Comparison of ENCODE assay signal across 12 cellular contexts in the genomic region with DNA sequence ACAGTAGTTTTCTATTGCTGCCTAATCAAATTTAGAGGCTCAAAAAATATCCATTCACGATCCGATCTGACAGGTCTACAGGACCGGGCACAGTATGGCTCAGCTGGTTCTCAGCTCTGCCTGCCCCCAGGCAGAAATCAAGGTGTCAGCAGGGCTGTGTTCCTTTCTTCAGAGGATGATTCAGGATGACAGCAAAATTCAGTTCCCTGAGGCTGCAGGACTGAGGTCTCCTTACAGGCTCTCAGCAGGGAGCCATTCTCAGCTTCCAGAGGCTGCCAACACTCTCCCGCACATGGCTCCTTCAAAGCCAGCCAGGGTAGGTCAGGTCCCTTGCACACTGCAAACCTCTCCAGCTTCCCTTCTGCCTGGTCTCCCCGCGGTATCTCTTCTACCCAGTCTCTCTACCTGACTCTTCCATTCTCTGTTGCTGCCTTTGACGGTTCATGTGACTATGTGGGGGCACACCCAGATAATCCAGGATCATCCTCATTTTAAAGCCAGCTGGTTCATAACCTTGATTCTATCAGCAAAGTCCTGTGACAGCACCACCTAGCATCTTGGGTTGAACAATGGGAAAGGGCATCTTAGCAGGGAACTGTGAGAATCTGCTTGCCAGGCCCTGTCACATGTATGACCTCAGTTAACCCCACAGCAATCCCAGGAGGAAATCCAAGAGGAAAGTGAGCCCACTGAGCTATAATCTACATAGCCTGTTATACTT. TPM values are rescaled to one million over a fixed set of nuclear protein-coding genes. Genes with fewer than 3 reads are reported as not detected.
DNase-seq lines count a peak whose midpoint lies in the region; ATAC-seq and TF ChIP-seq lines count a peak whose summit lies in the region.
"Had no signal": no experiment of that assay in that cellular context is flagged by ENCODE, and none has a peak within 500 bp of the region (broad histone marks: within the 10 kb centered on the region; RNA-seq: fewer than 3 reads in every experiment).

No MANE protein-coding gene starts in this region.

- CTCF ChIA-PET in MCF 10A (lab: Yijun Ruan, JAX), result interaction anchor here (0.6 kb wide), 1 partner anchor 9 kb away, joined by 3 read pairs; no protein-coding TSS in a partner anchor
- CTCF ChIA-PET in RWPE1 (lab: Yijun Ruan, JAX), result no interaction called here

- no peaks in the 10 kb centered on the region for H3K27me3 Mint-ChIP-seq in MCF 10A (ENCODE audit: insufficient read depth, unreplicated experiment)
- no peaks in the 10 kb centered on the region for H3K27me3 Mint-ChIP-seq in effector memory CD8-positive, alpha-beta T cell
- no peaks in the 10 kb centered on the region for H3K27me3 Mint-ChIP-seq in stimulated activated naive B cell treated with anti-CD40 and anti-IgM and Interleukin-4, amounts not matched to agents 10 μg/mL and 1 μg/mL and 100 μg/mL, for 72 hours

- no peak overlapping the region for H3K27ac Mint-ChIP-seq in MCF 10A (ENCODE audit: low read depth, unreplicated experiment)
- H3K27ac Mint-ChIP-seq in effector memory CD8-positive, alpha-beta T cell, result peak overlapping the region; percentile 7 to 84
- peak overlapping the region; percentile 47 for H3K27ac Mint-ChIP-seq in stimulated activated naive B cell treated with anti-CD40 and anti-IgM and Interleukin-4, amounts not matched to agents 10 μg/mL and 1 μg/mL and 100 μg/mL, for 72 hours

- H3K4me3 Mint-ChIP-seq in MCF 10A (ENCODE audit: unreplicated experiment), result no peak overlapping the region
- H3K4me3 Mint-ChIP-seq in effector memory CD8-positive, alpha-beta T cell, result no peak overlapping the region
- H3K4me3 Mint-ChIP-seq in stimulated activated naive B cell treated with anti-CD40 and anti-IgM and Interleukin-4, amounts not matched to agents 10 μg/mL and 1 μg/mL and 100 μg/mL, for 72 hours, result no peak overlapping the region

- TF ChIP-seq POLR2A in breast epithelium (IDR thresholded peaks at IDR 0.05) (no peak), prostate gland (IDR thresholded peaks at IDR 0.05) (no peak)

- POLR2A ChIA-PET in MCF 10A (lab: Yijun Ruan, JAX), result interaction anchor here (0.6 kb wide), 1 partner anchor 394 kb away, joined by 3 read pairs; no protein-coding TSS in a partner anchor
- POLR2A ChIA-PET in RWPE1 (lab: Yijun Ruan, JAX; ENCODE audit: low non-redundant PET), result no interaction called here

- no peaks in the 10 kb centered on the region for H3K36me3 ChIP-seq in breast epithelium
- H3K36me3 ChIP-seq in prostate gland, result no peaks in the 10 kb centered on the region

- H3K4me3 ChIP-seq in breast epithelium (no peak overlapping the region), prostate gland (no peak overlapping the region)
- H3K4me3 ChIP-seq: BLaER1 treated with 17β-estradiol and CSF1 and Interleukin-3, amounts not matched to agents 10 nM and 100 nM; esophagus squamous epithelium had no signal

- H3K27me3 ChIP-seq in breast epithelium (no peaks in the 10 kb centered on the region), prostate gland (replicated peaks; ENCODE audit: insufficient read depth) (no peaks in the 10 kb centered on the region)
- H3K27me3 ChIP-seq: BLaER1 treated with 17β-estradiol and CSF1 and Interleukin-3, amounts not matched to agents 10 nM and 100 nM; esophagus squamous epithelium had no signal

- WGBS in prostate gland, result 94% methylated on average over 7 of the region's 7 CpGs

- DNase-seq in MCF 10A (ENCODE audit: unreplicated experiment), result peak; percentile 76
- no peak for DNase-seq in breast epithelium (ENCODE audit: low spot score in 2 of 2)
- peak; percentile 27 for DNase-seq in RWPE1 (ENCODE audit: low spot score)
- no peak for DNase-seq in effector memory CD8-positive, alpha-beta T cell
- DNase-seq in stimulated activated naive B cell treated with anti-CD40 and anti-IgM and Interleukin-4, amounts not matched to agents 10 μg/mL and 1 μg/mL and 100 μg/mL, for 72 hours, result no peak
- no peak for DNase-seq in prostate gland (ENCODE audit: low spot score)
- no peak for DNase-seq in NAMALWA (ENCODE audit: low spot score)
- no peak for DNase-seq in GM19238 (ENCODE audit: insufficient read length, low spot score)
- DNase-seq: esophagus squamous epithelium, Karpas-422 had no signal

- TF ChIP-seq CTCF in MCF 10A (IDR thresholded peaks at IDR 0.05; ENCODE audit: unreplicated experiment) (no peak), breast epithelium (IDR thresholded peaks at IDR 0.05) (no peak), RWPE1 (conservative IDR thresholded peaks at IDR 0.05; ENCODE audit: low read depth) (no peak), prostate gland (IDR thresholded peaks at IDR 0.05) (no peak)

- H3K9me3 Mint-ChIP-seq in MCF 10A (ENCODE audit: unreplicated experiment), result no peaks in the 10 kb centered on the region
- H3K9me3 Mint-ChIP-seq in effector memory CD8-positive, alpha-beta T cell, result no peaks in the 10 kb centered on the region
- H3K9me3 Mint-ChIP-seq in stimulated activated naive B cell treated with anti-CD40 and anti-IgM and Interleukin-4, amounts not matched to agents 10 μg/mL and 1 μg/mL and 100 μg/mL, for 72 hours, result peaks cover 0 to 1% of the 10 kb centered on the region in 2 donors
- H3K9me3 Mint-ChIP-seq: activated T-cell treated with anti-CD3 and anti-CD28 coated beads, Interleukin-2, amount 50 U/mL, for 4 hours had no signal

- H3K9me3 ChIP-seq in breast epithelium (no peaks in the 10 kb centered on the region), prostate gland (no peaks in the 10 kb centered on the region)
- H3K9me3 ChIP-seq: BLaER1 treated with 17β-estradiol and CSF1 and Interleukin-3, amounts not matched to agents 10 nM and 100 nM; esophagus squamous epithelium had no signal

- peaks cover 19% of the 10 kb centered on the region for H3K36me3 Mint-ChIP-seq in MCF 10A (ENCODE audit: insufficient read depth, unreplicated experiment)
- H3K36me3 Mint-ChIP-seq in effector memory CD8-positive, alpha-beta T cell (ENCODE audit: insufficient read depth), result peaks cover 27% of the 10 kb centered on the region
- peaks cover 41 to 64% of the 10 kb centered on the region in 2 donors for H3K36me3 Mint-ChIP-seq in stimulated activated naive B cell treated with anti-CD40 and anti-IgM and Interleukin-4, amounts not matched to agents 10 μg/mL and 1 μg/mL and 100 μg/mL, for 72 hours

- no TSS peak for BruUV-seq in MCF 10A (replicated peaks; lab: Mats Ljungman, UMichigan)

- H3K4me1 ChIP-seq in breast epithelium, result no peaks in the 10 kb centered on the region
- no peaks in the 10 kb centered on the region for H3K4me1 ChIP-seq in prostate gland (replicated peaks)

- intact Hi-C loops in MCF 10A (cut with micrococcal nuclease), result no loop called here
- intact Hi-C loops in breast epithelium (cut with DNase I; ENCODE audit: low total_unique reads), result no loop called here
- intact Hi-C loops in prostate gland (cut with DNase I), result no loop called here

- peaks cover 14% of the 10 kb centered on the region for H3K4me1 Mint-ChIP-seq in MCF 10A (ENCODE audit: insufficient read depth, unreplicated experiment)
- peaks cover 41 to 73% of the 10 kb centered on the region in 2 donors for H3K4me1 Mint-ChIP-seq in effector memory CD8-positive, alpha-beta T cell (ENCODE audit: low read depth in 2 of 2)
- H3K4me1 Mint-ChIP-seq in stimulated activated naive B cell treated with anti-CD40 and anti-IgM and Interleukin-4, amounts not matched to agents 10 μg/mL and 1 μg/mL and 100 μg/mL, for 72 hours, result peaks cover 48 to 72% of the 10 kb centered on the region in 2 donors

- H3K27ac ChIP-seq in breast epithelium, result no peak overlapping the region
- H3K27ac ChIP-seq in RWPE1, result no peak overlapping the region
- H3K27ac ChIP-seq in prostate gland, result no peak overlapping the region

- ATAC-seq in effector memory CD8-positive, alpha-beta T cell (replicated peaks), result no peak
- ATAC-seq in stimulated activated naive B cell treated with anti-CD40 and anti-IgM and Interleukin-4, amounts not matched to agents 10 μg/mL and 1 μg/mL and 100 μg/mL, for 72 hours (replicated peaks), result no peak

RNA-seq across cellular contexts. Expression of a gene that starts 50.4 kb away (rescaled TPM):
- total RNA-seq in MCF 10A (2022) (31.2 and 37.6 TPM in 2 replicates), breast epithelium (10 to 100 TPM; 17.9 to 38.1 (median 30.5) TPM), prostate gland (10 to 100 TPM; 30.7 to 54.8 TPM)

Comparison
In these comparisons a context has a peak if more than half of its experiments do, and no peak if none do; other contexts are left out.
1. DNase-seq: peak in MCF 10A (single experiment) and RWPE1 (single experiment); none in breast epithelium (0 of 2), effector memory CD8-positive, alpha-beta T cell (0 of 3), stimulated activated naive B cell treated with anti-CD40 and anti-IgM and Interleukin-4, amounts not matched to agents 10 μg/mL and 1 μg/mL and 100 μg/mL, for 72 hours (single experiment), prostate gland (single experiment), NAMALWA (single experiment) and GM19238 (single experiment).